In the genomic region with DNA sequence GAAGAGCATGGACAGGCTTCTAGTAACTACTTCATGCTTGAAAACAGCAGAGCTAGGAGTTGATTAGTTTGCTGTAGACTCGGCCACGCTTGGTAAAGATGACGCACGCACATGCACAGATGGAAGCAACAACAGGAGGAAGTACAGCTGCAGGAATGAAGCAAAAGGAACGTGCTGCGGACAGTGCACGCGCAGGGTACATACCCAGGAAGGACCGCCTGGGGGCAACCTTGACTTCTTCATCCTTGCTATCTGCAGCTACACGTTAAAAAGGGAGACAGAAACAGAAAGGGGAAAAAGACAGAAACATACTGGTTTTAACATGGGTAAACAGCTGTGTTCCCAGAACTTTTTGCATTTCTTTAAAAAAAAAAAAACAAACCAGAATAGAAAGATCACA, we compare ENCODE assay signal across 15 cellular contexts. TPM values are rescaled to one million over a fixed set of nuclear protein-coding genes. Genes with fewer than 3 reads are reported as not detected.
DNase-seq lines count a peak whose midpoint lies in the region; ATAC-seq, FAIRE-seq and TF ChIP-seq lines count a peak whose summit lies in the region.
"Had no signal": no experiment of that assay in that cellular context is flagged by ENCODE, and none has a peak within 500 bp of the region (broad histone marks: within the 10 kb centered on the region; RNA-seq: fewer than 3 reads in every experiment).

No MANE protein-coding gene starts in this region.

- H3K9ac ChIP-seq in kidney (ENCODE audit: low read length in 2 of 2): no peak overlapping the region

- H3K27ac ChIP-seq in kidney (ENCODE audit: low read depth in 2 of 2, low read length in 2 of 2): no peak overlapping the region
- H3K27ac ChIP-seq: A549 had no signal

- FAIRE-seq in kidney (lab: Jason Lieb, UNC): no peak
- FAIRE-seq: A549, H54 had no signal

- ATAC-seq in GM18909 (IDR thresholded peaks at IDR 0.05; ENCODE audit: poor library complexity, unreplicated experiment): no peak
- no peak for ATAC-seq in HG03354 (IDR thresholded peaks at IDR 0.05; ENCODE audit: poor library complexity, severe bottlenecking, unreplicated experiment)
- ATAC-seq: A549, SK-N-SH treated with all-trans-retinoic acid at 6 μM for 48 hours had no signal

- peaks cover 8 to 21% of the 10 kb centered on the region in 2 donors for H3K9me3 ChIP-seq in kidney (ENCODE audit: control insufficient read depth in 1 of 2, low read length in 2 of 2)

- no peak overlapping the region for H3K4me3 ChIP-seq in kidney (ENCODE audit: low read length in 2 of 2)
- H3K4me3 ChIP-seq: A549 had no signal

- H3K36me3 ChIP-seq in kidney (ENCODE audit: control insufficient read depth in 1 of 2, insufficient read depth in 2 of 2, low read length in 2 of 2): peaks cover 12 to 31% of the 10 kb centered on the region in 2 donors

- intact Hi-C loops in kidney (cut with DNase I): no loop called here

- TF ChIP-seq CTCF in kidney (IDR thresholded peaks at IDR 0.05; ENCODE audit: borderline replicate concordance, extremely low read depth, insufficient read depth): no peak

- peak; percentile 6 for DNase-seq in activated CD4-positive, CD25-positive, alpha-beta regulatory T cell treated with anti-CD3 and anti-CD28 coated beads, Interleukin-2, amount 50 U/mL, for 72 hours
- DNase-seq in activated CD4-positive, CD25-positive, alpha-beta regulatory T cell (lab: John Stamatoyannopoulos, UW): no peak
- DNase-seq in brain pericyte (ENCODE audit: low read depth, low spot score): peak; percentile 57
- DNase-seq in kidney: peak; percentile 26
- DNase-seq in ureter (ENCODE audit: low spot score): peak; percentile 25
- no peak for DNase-seq in NCI-H1105 treated with DMSO at 0.1 percent for 48 hours (lab: John Stamatoyannopoulos, UW)
- DNase-seq: activated CD4-positive, alpha-beta memory T cell treated with anti-CD3 and anti-CD28 coated beads for 36 hours; effector memory CD4-positive, alpha-beta T cell; midbrain; NCI-H524 had no signal

- H3K4me1 ChIP-seq in kidney (ENCODE audit: control insufficient read depth in 1 of 2, insufficient read depth in 1 of 2, low read depth in 1 of 2, low read length in 2 of 2): peaks cover 0 to 6% of the 10 kb centered on the region in 2 donors
- H3K4me1 ChIP-seq: A549 had no signal

RNA-seq across cellular contexts. Expression of gene SLC66A2, which starts 17.7 kb away (rescaled TPM):
- total RNA-seq in kidney (45.5 TPM), ureter (37.4 TPM)
- 41.9 TPM for polyA plus RNA-seq in kidney (ENCODE audit: insufficient read depth, low read depth, low replicate concordance)

RNA-seq across cellular contexts. Expression of gene HSBP1L1, which starts 30.7 kb away (rescaled TPM):
- 26.0 TPM for total RNA-seq in kidney
- 43.6 TPM for polyA plus RNA-seq in kidney (ENCODE audit: insufficient read depth, low read depth, low replicate concordance)
- total RNA-seq in ureter: 29.5 TPM

RNA-seq across cellular contexts. Expression of gene TXNL4A, which starts 54.6 kb away (rescaled TPM):
- 76.7 TPM for total RNA-seq in kidney
- 178 TPM for polyA plus RNA-seq in kidney (ENCODE audit: insufficient read depth, low read depth, low replicate concordance)
- 82.1 TPM for total RNA-seq in ureter

Comparison
In these comparisons a context has a peak if more than half of its experiments do, and no peak if none do; other contexts are left out.
1. DNase-seq: peak in activated CD4-positive, CD25-positive, alpha-beta regulatory T cell treated with anti-CD3 and anti-CD28 coated beads, Interleukin-2, amount 50 U/mL, for 72 hours (single experiment), brain pericyte (single experiment), kidney (single experiment) and ureter (single experiment); none in activated CD4-positive, CD25-positive, alpha-beta regulatory T cell (0 of 4) and NCI-H1105 treated with DMSO at 0.1 percent for 48 hours (single experiment).